Comparison of ENCODE assay signal across 1 cellular context in the genomic region with DNA sequence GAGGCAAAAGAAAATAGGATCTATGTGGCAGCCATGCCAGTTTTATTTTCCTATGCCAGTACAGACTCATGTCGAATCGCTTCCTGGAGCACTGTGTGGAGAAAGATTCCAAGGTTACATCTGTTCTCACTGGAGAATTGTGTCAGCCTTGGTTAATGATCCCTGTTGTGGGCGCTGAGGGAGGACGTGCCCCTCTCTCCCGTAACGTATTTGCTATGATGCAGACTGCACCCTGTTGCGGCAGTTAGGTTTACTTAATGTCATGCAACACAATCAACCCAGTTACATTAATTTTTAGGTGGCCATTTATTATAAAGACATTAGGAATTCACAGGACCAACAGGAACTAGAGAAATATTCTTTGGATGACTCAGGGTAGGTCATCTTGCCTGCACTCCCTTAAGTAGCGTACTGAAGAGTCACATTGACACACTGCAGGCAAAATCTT.
TF ChIP-seq lines count a peak whose summit lies in the region.

No MANE protein-coding gene starts in this region.

TF ChIP-seq in H1, 55 proteins besides CTCF, POLR2A, EP300 and RAD21:
- TF ChIP-seq SAP30 (IDR thresholded peaks at IDR 0.05; ENCODE audit: insufficient read depth, insufficient replicate concordance, low read length) (no peak), RBBP5 (IDR thresholded peaks at IDR 0.05; ENCODE audit: borderline replicate concordance, low read depth, low read length) (no peak), TAF1 (IDR thresholded peaks at IDR 0.05; ENCODE audit: low read depth, low read length) (no peak), RFX5 (IDR thresholded peaks at IDR 0.05; ENCODE audit: borderline replicate concordance, low read depth, low read length) (no peak), SRF (IDR thresholded peaks at IDR 0.05; ENCODE audit: low read depth, low read length) (no peak), RNF2 (IDR thresholded peaks at IDR 0.05; ENCODE audit: borderline replicate concordance, low read depth, low read length, missing control alignments, poor library complexity, severe bottlenecking) (no peak), SP4 (IDR thresholded peaks at IDR 0.05; ENCODE audit: low read length) (no peak), CEBPB (IDR thresholded peaks at IDR 0.05; ENCODE audit: low read depth, low read length) (no peak), EGR1 (IDR thresholded peaks at IDR 0.05; ENCODE audit: borderline replicate concordance, low read depth, low read length) (no peak), FOSL1 (IDR thresholded peaks at IDR 0.05; ENCODE audit: insufficient read depth, low read depth, low read length) (no peak), JUND (IDR thresholded peaks at IDR 0.05; ENCODE audit: low read length) (no peak), SP2 (IDR thresholded peaks at IDR 0.05; ENCODE audit: low read length) (no peak), CHD1 (IDR thresholded peaks at IDR 0.05; ENCODE audit: low read depth, low read length) (no peak), CBX5 (IDR thresholded peaks at IDR 0.05; ENCODE audit: low read depth, low read length) (no peak)
